In genomic region chr5:36034536-36035134, GRCh38 we compare ENCODE assay signal across 2 cellular contexts. TPM values are rescaled to one million over a fixed set of nuclear protein-coding genes. Genes with fewer than 3 reads are reported as not detected.
"Had no signal": no experiment of that assay in that cellular context is flagged by ENCODE, and none has a peak within 500 bp of the region (broad histone marks: within the 10 kb centered on the region; RNA-seq: fewer than 3 reads in every experiment).

No MANE protein-coding gene starts in this region.

RNA-seq across cellular contexts. Expression of gene UGT3A2, which starts 32.0 kb away (rescaled TPM):
- total RNA-seq: HepG2, HT-29 had no signal

RNA-seq across cellular contexts. Expression of gene UGT3A1, which starts 43.4 kb away (rescaled TPM):
- total RNA-seq: HepG2, HT-29 had no signal
